1 cellular context compared by ENCODE assay signal in genomic region chrX:70979136-70979762, GRCh38.
A peak's percentile ranks its signal among the peaks of the same experiment; 100 is the strongest.
TF ChIP-seq lines count a peak whose summit lies in the region.

No MANE protein-coding gene starts in this region.

TF ChIP-seq in HepG2, 621 proteins besides CTCF, POLR2A, EP300 and RAD21 (continued from another document):
- TF ChIP-seq TRIM24 (CRISPR knock-in tag; IDR thresholded peaks at IDR 0.05) = no peak
- TF ChIP-seq ZSCAN25 (CRISPR knock-in tag; IDR thresholded peaks at IDR 0.05) = no peak
- no peak for TF ChIP-seq PHB2 (IDR thresholded peaks at IDR 0.05; ENCODE audit: partially characterized antibody)
- no peak for TF ChIP-seq ZNF549 (CRISPR knock-in tag; IDR thresholded peaks at IDR 0.05)
- no peak for TF ChIP-seq CBX2 (IDR thresholded peaks at IDR 0.05; ENCODE audit: low read depth, low read length)
- no peak for TF ChIP-seq CBX2 (CRISPR knock-in tag; IDR thresholded peaks at IDR 0.05; ENCODE audit: low read depth)
- TF ChIP-seq PRDM4 (CRISPR knock-in tag; IDR thresholded peaks at IDR 0.05; ENCODE audit: borderline replicate concordance) = no peak
- TF ChIP-seq RXRA (CRISPR knock-in tag; IDR thresholded peaks at IDR 0.05) = no peak
- TF ChIP-seq ESRRA (CRISPR knock-in tag; IDR thresholded peaks at IDR 0.05; ENCODE audit: low read depth) = 0 out of 2 replicates have a peak, but pooled peaks have one; percentile 39
- no peak for TF ChIP-seq ADNP (CRISPR knock-in tag; IDR thresholded peaks at IDR 0.05)
- no peak for TF ChIP-seq PBX3 (CRISPR knock-in tag; IDR thresholded peaks at IDR 0.05; ENCODE audit: borderline replicate concordance)
- TF ChIP-seq BRCA1 (CRISPR knock-in tag; IDR thresholded peaks at IDR 0.05) = no peak
- no peak for TF ChIP-seq IKZF1 (IDR thresholded peaks at IDR 0.05)
- TF ChIP-seq ZBTB44 (CRISPR knock-in tag; IDR thresholded peaks at IDR 0.05) = no peak
- TF ChIP-seq MTERF4 (CRISPR knock-in tag; IDR thresholded peaks at IDR 0.05) = no peak
- TF ChIP-seq ZNF546 (CRISPR knock-in tag; conservative IDR thresholded peaks at IDR 0.05) = no peak
- TF ChIP-seq REXO4 (CRISPR knock-in tag; IDR thresholded peaks at IDR 0.05; ENCODE audit: borderline replicate concordance) = no peak
- no peak for TF ChIP-seq NFYC (CRISPR knock-in tag; IDR thresholded peaks at IDR 0.05)
- TF ChIP-seq HIVEP1 (CRISPR knock-in tag; IDR thresholded peaks at IDR 0.05) = no peak
- TF ChIP-seq SMC3 (IDR thresholded peaks at IDR 0.05; ENCODE audit: low read length) = peak; percentile 15; the same call in 1 of the 2 replicates
- TF ChIP-seq MBD4 (IDR thresholded peaks at IDR 0.05; ENCODE audit: borderline replicate concordance, low read length) = no peak
- TF ChIP-seq KDM3A (CRISPR knock-in tag; IDR thresholded peaks at IDR 0.05; ENCODE audit: low read depth) = no peak
- no peak for TF ChIP-seq CENPT (CRISPR knock-in tag; IDR thresholded peaks at IDR 0.05; ENCODE audit: low read depth)
- peak; percentile 57; the same call in 1 of the 2 replicates for TF ChIP-seq ZNF160 (CRISPR knock-in tag; IDR thresholded peaks at IDR 0.05)
- TF ChIP-seq ZNF839 (CRISPR knock-in tag; IDR thresholded peaks at IDR 0.05; ENCODE audit: borderline replicate concordance) = no peak
- no peak for TF ChIP-seq ZNF776 (CRISPR knock-in tag; IDR thresholded peaks at IDR 0.05)
